In the genomic region with DNA sequence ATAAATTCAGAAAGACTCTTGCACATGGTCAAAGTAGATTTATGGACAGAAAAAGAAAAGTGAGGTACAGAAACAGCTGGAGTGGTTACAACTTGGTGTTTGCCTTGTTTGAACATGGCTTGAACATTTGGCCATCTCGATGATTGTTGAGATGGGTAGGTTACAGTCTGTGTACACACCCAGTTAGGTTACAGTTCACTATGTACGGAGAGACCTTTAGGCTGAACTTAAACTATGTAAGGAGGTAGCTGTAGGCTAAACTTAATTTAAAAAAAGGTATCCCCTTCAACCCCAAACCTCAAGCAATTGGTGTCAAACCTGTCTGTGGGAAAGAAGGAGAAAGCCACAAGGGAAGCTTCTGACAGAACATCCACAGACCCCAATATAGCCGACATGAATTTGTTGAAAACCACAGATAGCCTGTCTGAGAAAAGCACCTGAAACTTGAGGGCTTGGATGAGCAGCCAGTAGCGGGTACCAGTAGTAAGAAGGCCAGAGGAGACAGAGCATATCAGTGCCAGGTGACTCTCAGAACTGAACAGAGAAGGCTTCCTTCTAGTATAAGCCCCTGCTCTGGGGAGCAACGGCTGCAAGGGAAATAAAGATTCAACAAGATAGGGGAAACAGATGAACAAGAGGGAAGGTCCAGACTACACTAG, we compare ENCODE assay signal across 15 cellular contexts.
DNase-seq lines count a peak whose midpoint lies in the region; ATAC-seq and TF ChIP-seq lines count a peak whose summit lies in the region.
"Had no signal": no experiment of that assay in that cellular context is flagged by ENCODE, and none has a peak within 500 bp of the region (broad histone marks: within the 10 kb centered on the region; RNA-seq: fewer than 3 reads in every experiment).

No MANE protein-coding gene starts in this region.

- no peak overlapping the region for H3K4me3 ChIP-seq in lower leg skin (ENCODE audit: low read depth, poor library complexity, severe bottlenecking)
- H3K4me3 ChIP-seq: esophagus muscularis mucosa, prostate gland, tibial nerve had no signal

- ATAC-seq in GM18858 (IDR thresholded peaks at IDR 0.05; ENCODE audit: unreplicated experiment) (peak; percentile 72), GM21423 (IDR thresholded peaks at IDR 0.05; ENCODE audit: unreplicated experiment) (peak; percentile 86), HG02870 (IDR thresholded peaks at IDR 0.05; ENCODE audit: unreplicated experiment) (peak; percentile 70), HG03460 (IDR thresholded peaks at IDR 0.05; ENCODE audit: unreplicated experiment) (peak; percentile 57)
- ATAC-seq: SK-N-SH treated with all-trans-retinoic acid at 6 μM for 48 hours had no signal

- intact Hi-C loops in lower leg skin (cut with DNase I; ENCODE audit: low total_unique reads): no loop called here

- WGBS in lower leg skin, 2 donors: 71 to 78% methylated on average over 5 of the region's 5 CpGs

- no peak for DNase-seq in activated T-cell treated with anti-CD3 and anti-CD28 coated beads, Interleukin-2, amount 50 U/mL, for 48 hours
- no peak for DNase-seq in activated CD4-positive, alpha-beta T cell treated with anti-CD3 and anti-CD28 coated beads, Interleukin-2, amount 50 U/mL, for 4 hours
- no peak for DNase-seq in SHP77 treated with DMSO at 0.1 percent for 48 hours (lab: John Stamatoyannopoulos, UW)
- no peak for DNase-seq in lower leg skin (ENCODE audit: low spot score in 2 of 2)
- DNase-seq: activated effector memory CD4-positive, alpha-beta T cell treated with anti-CD3 and anti-CD28 coated beads, Interleukin-2, amount 50 U/mL, for 16 hours; dermis blood vessel endothelial cell; HFFc6 had no signal

- no peak for TF ChIP-seq POLR2A in lower leg skin (IDR thresholded peaks at IDR 0.05)

- no peak for TF ChIP-seq CTCF in lower leg skin (IDR thresholded peaks at IDR 0.05)
